29 cellular contexts compared by ENCODE assay signal in the genomic region with DNA sequence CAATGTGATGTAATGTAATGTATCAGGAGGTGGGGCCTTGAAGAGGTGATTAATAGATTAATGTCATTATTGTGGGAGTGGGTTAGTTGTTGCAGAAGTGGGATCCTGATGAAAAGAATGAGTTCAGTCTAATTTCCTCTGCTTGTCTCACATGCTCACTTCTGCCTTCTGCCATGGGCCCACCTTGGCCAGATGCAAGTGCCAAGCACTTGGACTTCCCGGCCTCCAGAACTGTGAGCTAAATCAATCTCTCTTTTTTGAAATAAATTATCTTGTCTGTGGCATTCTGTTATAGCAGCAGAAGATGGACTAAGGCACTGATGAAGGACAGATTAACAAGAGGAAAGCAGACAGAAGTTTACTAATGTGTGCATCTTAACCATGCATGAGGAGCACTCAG.
"Had no signal": no experiment of that assay in that cellular context is flagged by ENCODE, and none has a peak within 500 bp of the region (broad histone marks: within the 10 kb centered on the region; RNA-seq: fewer than 3 reads in every experiment).

No MANE protein-coding gene starts in this region.

- H3K4me3 ChIP-seq: body of pancreas, esophagus squamous epithelium, heart right ventricle, left ventricle myocardium inferior, suprapubic skin, tibial artery, upper lobe of right lung had no signal

- H3K4me3 Mint-ChIP-seq: activated CD4-positive, alpha-beta T cell treated with anti-CD3 and anti-CD28 coated beads for 36 hours; activated CD8-positive, alpha-beta memory T cell treated with anti-CD3 and anti-CD28 coated beads, Interleukin-2, amount 10 ng/mL, durations not matched to agents 7 days and 5 days; activated CD8-positive, alpha-beta T cell treated with anti-CD3 and anti-CD28 coated beads, Interleukin-2, amount 10 ng/mL, durations not matched to agents 7 days and 5 days; activated naive CD8-positive, alpha-beta T cell; natural killer cell; stimulated activated naive B cell treated with anti-CD40 and anti-IgM and Interleukin-4, amounts not matched to agents 10 μg/mL and 1 μg/mL and 100 μg/mL, for 72 hours; T-cell had no signal

- H3K9me3 Mint-ChIP-seq: natural killer cell had no signal

- H3K27ac ChIP-seq: epithelial cell of prostate, suprapubic skin, tibial artery had no signal

- H3K27me3 Mint-ChIP-seq: activated naive CD8-positive, alpha-beta T cell had no signal

- ATAC-seq: activated CD4-positive, alpha-beta T cell treated with anti-CD3 and anti-CD28 coated beads for 36 hours; activated CD8-positive, alpha-beta memory T cell treated with anti-CD3 and anti-CD28 coated beads, Interleukin-2, amount 10 ng/mL, durations not matched to agents 7 days and 5 days; activated CD8-positive, alpha-beta T cell treated with anti-CD3 and anti-CD28 coated beads, Interleukin-2, amount 10 ng/mL, durations not matched to agents 7 days and 5 days; body of pancreas; heart right ventricle; natural killer cell; sciatic nerve; stimulated activated naive B cell treated with anti-CD40 and anti-IgM and Interleukin-4, amounts not matched to agents 10 μg/mL and 1 μg/mL and 100 μg/mL, for 72 hours; T-cell; upper lobe of right lung had no signal

- H3K27me3 ChIP-seq: body of pancreas, esophagus squamous epithelium, heart right ventricle, suprapubic skin, tibial artery, upper lobe of right lung had no signal

- H3K27ac Mint-ChIP-seq: activated CD4-positive, alpha-beta T cell treated with anti-CD3 and anti-CD28 coated beads for 36 hours; activated CD8-positive, alpha-beta memory T cell treated with anti-CD3 and anti-CD28 coated beads, Interleukin-2, amount 10 ng/mL, durations not matched to agents 7 days and 5 days; activated CD8-positive, alpha-beta T cell treated with anti-CD3 and anti-CD28 coated beads, Interleukin-2, amount 10 ng/mL, durations not matched to agents 7 days and 5 days; activated naive CD8-positive, alpha-beta T cell; activated T-helper 2 cell treated with anti-CD3 and anti-CD28 coated beads, Interferon-gamma antibody, Interleukin-2, Interleukin-4, amounts not matched to agents 10 μg/mL and 5 μg/mL and 100 μg/mL, durations not matched to agents 14 hours and 24 hours and 36 hours; natural killer cell; stimulated activated naive B cell treated with anti-CD40 and anti-IgM and Interleukin-4, amounts not matched to agents 10 μg/mL and 1 μg/mL and 100 μg/mL, for 72 hours; T-cell had no signal

- FAIRE-seq: colon, endometrium, small intestine had no signal

- H3K4me1 Mint-ChIP-seq: activated CD8-positive, alpha-beta memory T cell treated with anti-CD3 and anti-CD28 coated beads, Interleukin-2, amount 10 ng/mL, durations not matched to agents 7 days and 5 days; natural killer cell had no signal

- DNase-seq: activated CD4-positive, alpha-beta T cell treated with anti-CD3 and anti-CD28 coated beads for 36 hours; activated CD4-positive, CD25-positive, alpha-beta regulatory T cell; activated CD8-positive, alpha-beta memory T cell treated with anti-CD3 and anti-CD28 coated beads, Interleukin-2, amount 10 ng/mL, durations not matched to agents 7 days and 5 days; activated CD8-positive, alpha-beta T cell treated with anti-CD3 and anti-CD28 coated beads, Interleukin-2, amount 10 ng/mL, durations not matched to agents 7 days and 5 days; activated naive CD4-positive, alpha-beta T cell treated with Interleukin-2 at 50 U/mL for 16 hours; activated T-cell treated with anti-CD3 and anti-CD28 coated beads, Interleukin-2, amount 50 U/mL, for 48 hours; anterior cingulate cortex; body of pancreas; dermis blood vessel endothelial cell; effector CD4-positive, alpha-beta T cell; esophagus squamous epithelium; foreskin melanocyte; heart right ventricle; islet precursor cell; left ventricle myocardium inferior; natural killer cell; small intestine; stimulated activated CD4-positive, alpha-beta T cell treated with anti-CD3 and anti-CD28 coated beads, Interleukin-1b, Interleukin-23, amount 100 ng/mL, for 48 hours; stimulated activated naive B cell treated with anti-CD40 and anti-IgM and Interleukin-4, amounts not matched to agents 10 μg/mL and 1 μg/mL and 100 μg/mL, for 72 hours; T-cell; tibial artery; upper lobe of right lung had no signal

- H3K9me3 ChIP-seq: body of pancreas, esophagus squamous epithelium, suprapubic skin, tibial artery, upper lobe of right lung had no signal

- H3K36me3 Mint-ChIP-seq: activated CD8-positive, alpha-beta memory T cell treated with anti-CD3 and anti-CD28 coated beads, Interleukin-2, amount 10 ng/mL, durations not matched to agents 7 days and 5 days; activated naive CD8-positive, alpha-beta T cell; natural killer cell; stimulated activated naive B cell treated with anti-CD40 and anti-IgM and Interleukin-4, amounts not matched to agents 10 μg/mL and 1 μg/mL and 100 μg/mL, for 72 hours; T-cell had no signal

- H3K36me3 ChIP-seq: esophagus squamous epithelium, heart right ventricle, left ventricle myocardium inferior, suprapubic skin, tibial artery, upper lobe of right lung had no signal
